ENCODE assay signal across 27 cellular contexts in genomic region chr12:130523208-130523607, GRCh38.
"Had no signal": no experiment of that assay in that cellular context is flagged by ENCODE, and none has a peak within 500 bp of the region (broad histone marks: within the 10 kb centered on the region; RNA-seq: fewer than 3 reads in every experiment).

No MANE protein-coding gene starts in this region.

- H3K27ac ChIP-seq: stomach, suprapubic skin, testis, thoracic aorta, thyroid gland, tibial artery, tibial nerve, transverse colon, upper lobe of left lung, upper lobe of right lung, uterus, vagina had no signal

- H3K4me1 ChIP-seq: stomach, suprapubic skin, testis, thyroid gland, tibial artery, tibial nerve, transverse colon, upper lobe of left lung, upper lobe of right lung, uterus, vagina had no signal

- H3K4me3 ChIP-seq: stomach, suprapubic skin, testis, thoracic aorta, thyroid gland, tibial artery, tibial nerve, transverse colon, upper lobe of left lung, upper lobe of right lung, uterus, vagina had no signal

- FAIRE-seq: urothelium cell line had no signal

- H3K9me3 ChIP-seq: suprapubic skin, testis, thoracic aorta, thyroid gland, tibial artery, transverse colon, upper lobe of left lung, upper lobe of right lung, uterus, vagina had no signal

- ATAC-seq: stimulated activated effector memory CD8-positive, alpha-beta T cell treated with anti-CD3 and anti-CD28 coated beads, Interleukin-12 subunit alpha, Interleukin-12 subunit beta, amount 100 ng/mL, for 72 hours; stimulated activated memory B cell treated with anti-CD40 and anti-IgM and Interleukin-4, amounts not matched to agents 10 μg/mL and 1 μg/mL and 100 μg/mL, for 72 hours; stimulated activated naive B cell treated with anti-CD40 and anti-IgM and Interleukin-4, amounts not matched to agents 10 μg/mL and 1 μg/mL and 100 μg/mL, for 72 hours; stimulated activated naive CD8-positive, alpha-beta T cell treated with anti-CD3 and anti-CD28 coated beads, Interleukin-15, amount 100 ng/mL, for 72 hours; stimulated activated naive CD8-positive, alpha-beta T cell treated with anti-CD3 and anti-CD28 coated beads, Interleukin-15, Interleukin-2, amounts not matched to agents 100 U/mL and 50 U/mL, for 24 hours; upper lobe of right lung had no signal

- DNase-seq: stimulated activated CD4-positive, alpha-beta T cell treated with anti-CD3 and anti-CD28 coated beads, Interleukin-2, amount 100 ng/mL, for 48 hours; stimulated activated CD4-positive, alpha-beta T cell treated with anti-CD3 and anti-CD28 coated beads, Interleukin-4, amount 100 ng/mL, for 1 hour; stimulated activated CD4-positive, alpha-beta T cell treated with anti-CD3 and anti-CD28 coated beads, Interleukin-4, amount 100 ng/mL, for 24 hours; stimulated activated CD4-positive, alpha-beta T cell treated with anti-CD3 and anti-CD28 coated beads, Interleukin-4, amount 100 ng/mL, for 4 hours; stimulated activated CD8-positive, alpha-beta memory T cell treated with anti-CD3 and anti-CD28 coated beads, Interleukin-4, amount 100 ng/mL, for 48 hours; stimulated activated naive B cell treated with anti-CD40 and anti-IgM and Interleukin-4, amounts not matched to agents 10 μg/mL and 1 μg/mL and 100 μg/mL, for 72 hours; stimulated activated naive CD4-positive, alpha-beta T cell; stimulated activated naive CD4-positive, alpha-beta T cell treated with Interleukin-2 at 50 U/mL for 16 hours; stimulated activated naive CD8-positive, alpha-beta T cell treated with anti-CD3 and anti-CD28 coated beads, Interleukin-15, amount 100 ng/mL, for 72 hours; stimulated activated naive CD8-positive, alpha-beta T cell treated with anti-CD3 and anti-CD28 coated beads, Interleukin-15, Interleukin-2, amounts not matched to agents 100 U/mL and 50 U/mL, for 24 hours; stomach; substantia nigra; testis; thyroid gland; tibial artery; transverse colon; trophoblast cell; upper lobe of left lung; upper lobe of right lung; uterus had no signal

- H3K27me3 ChIP-seq: suprapubic skin, testis, thyroid gland, tibial artery, tibial nerve, transverse colon, upper lobe of left lung, upper lobe of right lung, uterus, vagina had no signal

- H3K36me3 ChIP-seq: stomach, suprapubic skin, thoracic aorta, thyroid gland, tibial artery, tibial nerve, transverse colon, upper lobe of left lung, upper lobe of right lung, uterus, vagina had no signal
